In genomic region chr7:94374231-94374630, GRCh38 we compare ENCODE assay signal across 9 cellular contexts. TPM values are rescaled to one million over a fixed set of nuclear protein-coding genes. Genes with fewer than 3 reads are reported as not detected.
A peak's percentile ranks its signal among the peaks of the same experiment; 100 is the strongest.
DNase-seq lines count a peak whose midpoint lies in the region; ATAC-seq and TF ChIP-seq lines count a peak whose summit lies in the region.
"Had no signal": no experiment of that assay in that cellular context is flagged by ENCODE, and none has a peak within 500 bp of the region (broad histone marks: within the 10 kb centered on the region; RNA-seq: fewer than 3 reads in every experiment).

No MANE protein-coding gene starts in this region.

- no peaks in the 10 kb centered on the region for H3K27me3 ChIP-seq in WERI-Rb-1 (ENCODE audit: insufficient read depth, low read depth, severe bottlenecking)
- H3K27me3 ChIP-seq in psoas muscle (ENCODE audit: insufficient read depth in 3 of 3, low read length in 2 of 3), result peaks cover 0 to 3% (median 0%) of the 10 kb centered on the region in 3 donors

- no peaks in the 10 kb centered on the region for H3K9me3 Mint-ChIP-seq in activated CD8-positive, alpha-beta memory T cell treated with anti-CD3 and anti-CD28 coated beads, Interleukin-2, amount 10 ng/mL, durations not matched to agents 7 days and 5 days (ENCODE audit: low read depth)
- H3K9me3 Mint-ChIP-seq: activated B cell treated with CpG ODN at 0.5 μM for 24 hours had no signal

- H3K9me3 ChIP-seq in WERI-Rb-1 (ENCODE audit: severe bottlenecking), result peaks cover 4% of the 10 kb centered on the region
- H3K9me3 ChIP-seq in psoas muscle, result no peaks in the 10 kb centered on the region

- H3K27me3 Mint-ChIP-seq in activated CD8-positive, alpha-beta memory T cell treated with anti-CD3 and anti-CD28 coated beads, Interleukin-2, amount 10 ng/mL, durations not matched to agents 7 days and 5 days, result peaks cover 9% of the 10 kb centered on the region

- H3K4me1 ChIP-seq in psoas muscle, result no peaks in the 10 kb centered on the region

- CTCF ChIA-PET in activated CD8-positive, alpha-beta memory T cell treated with anti-CD3 and anti-CD28 coated beads, Interleukin-2, amount 10 ng/mL, durations not matched to agents 7 days and 5 days (lab: Charles Lee), result no interaction called here

- H3K27ac ChIP-seq in WERI-Rb-1 (peak overlapping the region; percentile 93), psoas muscle (peak overlapping the region; percentile 61)

- H3K36me3 ChIP-seq in WERI-Rb-1, result no peaks in the 10 kb centered on the region
- H3K36me3 ChIP-seq in psoas muscle (ENCODE audit: insufficient read depth in 1 of 2, low read depth in 1 of 2), result no peaks in the 10 kb centered on the region

- intact Hi-C loops in cardiac septum (cut with DNase I), result loop anchor here (2.0 kb wide), 1 partner anchor 75 kb away; no protein-coding TSS in a partner anchor
- intact Hi-C loops in psoas muscle (cut with DNase I), result no loop called here

- peak; percentile 29; the same call in 1 of the 2 replicates for TF ChIP-seq CTCF in WERI-Rb-1 (IDR thresholded peaks at IDR 0.05; ENCODE audit: low read depth, low read length)
- no peak for TF ChIP-seq CTCF in psoas muscle (IDR thresholded peaks at IDR 0.05)

- no peak overlapping the region for H3K27ac Mint-ChIP-seq in activated CD8-positive, alpha-beta memory T cell treated with anti-CD3 and anti-CD28 coated beads, Interleukin-2, amount 10 ng/mL, durations not matched to agents 7 days and 5 days
- H3K27ac Mint-ChIP-seq: activated B cell treated with CpG ODN at 0.5 μM for 24 hours had no signal

- no peak overlapping the region for H3K4me3 ChIP-seq in WERI-Rb-1 (ENCODE audit: low read depth, low read length)
- no peak overlapping the region for H3K4me3 ChIP-seq in psoas muscle

- 10 to 18% (median 16%) methylated on average over 2 of the region's 2 CpGs for WGBS in psoas muscle, 3 donors

- peak; percentile 48 to 73 (median 64) for ATAC-seq in psoas muscle
- ATAC-seq in HG02588 (IDR thresholded peaks at IDR 0.05; ENCODE audit: unreplicated experiment), result no peak
- ATAC-seq in activated CD8-positive, alpha-beta memory T cell treated with anti-CD3 and anti-CD28 coated beads, Interleukin-2, amount 10 ng/mL, durations not matched to agents 7 days and 5 days, result no peak

- in situ Hi-C loops in ACHN (cut with HindIII; ENCODE audit: low pct_ligation_motif_present, low pct_unique_long_range_greater_than_20kb, low sequenced_read_pairs), result no loop called here

- DNase-seq in Daoy (ENCODE audit: low read depth) (peak; percentile 78), WERI-Rb-1 (peak; percentile 75), cardiac septum (ENCODE audit: low spot score) (peak; percentile 83), psoas muscle (peak; percentile 76 to 83), ACHN (no peak)
- no peak for DNase-seq in activated T-cell treated with anti-CD3 and anti-CD28 coated beads, Interleukin-2, amount 50 U/mL, for 48 hours
- DNase-seq in activated CD8-positive, alpha-beta memory T cell treated with anti-CD3 and anti-CD28 coated beads, Interleukin-2, amount 10 ng/mL, durations not matched to agents 7 days and 5 days, result no peak
- DNase-seq: activated B cell treated with CpG ODN at 0.5 μM for 24 hours had no signal

- H3K4me1 Mint-ChIP-seq in activated CD8-positive, alpha-beta memory T cell treated with anti-CD3 and anti-CD28 coated beads, Interleukin-2, amount 10 ng/mL, durations not matched to agents 7 days and 5 days, result no peaks in the 10 kb centered on the region
- H3K4me1 Mint-ChIP-seq: activated B cell treated with CpG ODN at 0.5 μM for 24 hours had no signal

- no peaks in the 10 kb centered on the region for H3K36me3 Mint-ChIP-seq in activated CD8-positive, alpha-beta memory T cell treated with anti-CD3 and anti-CD28 coated beads, Interleukin-2, amount 10 ng/mL, durations not matched to agents 7 days and 5 days

- no peak overlapping the region for H3K4me3 Mint-ChIP-seq in activated CD8-positive, alpha-beta memory T cell treated with anti-CD3 and anti-CD28 coated beads, Interleukin-2, amount 10 ng/mL, durations not matched to agents 7 days and 5 days
- H3K4me3 Mint-ChIP-seq: activated B cell treated with CpG ODN at 0.5 μM for 24 hours had no signal

RNA-seq across cellular contexts. Expression of gene COL1A2, which starts 20.5 kb away (rescaled TPM):
- total RNA-seq in Daoy (2014; rRNA removed; shearing (Covaris generic)), result 596 and 732 TPM in 2 replicates
- 170 TPM for total RNA-seq in cardiac septum
- 10 to 100 TPM; 24.5 to 85.0 (median 36.3) TPM for total RNA-seq in psoas muscle
- polyA plus RNA-seq in psoas muscle, result 10 to 100 TPM; 10.8 to 21.0 (median 14.2) TPM
- 1 to 10 TPM in 1 of 2 experiments, under 1 TPM in 1; 0.50 to 1.6 TPM for total RNA-seq in activated CD8-positive, alpha-beta memory T cell treated with anti-CD3 and anti-CD28 coated beads, Interleukin-2, amount 10 ng/mL, durations not matched to agents 7 days and 5 days
- total RNA-seq: activated B cell treated with CpG ODN at 0.5 μM for 24 hours had no signal

Comparison
In these comparisons a context has a peak if more than half of its experiments do, and no peak if none do; other contexts are left out.
1. DNase-seq: peak in Daoy (single experiment), WERI-Rb-1 (single experiment), cardiac septum (single experiment) and psoas muscle (2 of 2); none in activated T-cell treated with anti-CD3 and anti-CD28 coated beads, Interleukin-2, amount 50 U/mL, for 48 hours (0 of 2), ACHN (single experiment) and activated CD8-positive, alpha-beta memory T cell treated with anti-CD3 and anti-CD28 coated beads, Interleukin-2, amount 10 ng/mL, durations not matched to agents 7 days and 5 days (single experiment).
2. ATAC-seq: peak in psoas muscle (4 of 4); none in HG02588 (single experiment) and activated CD8-positive, alpha-beta memory T cell treated with anti-CD3 and anti-CD28 coated beads, Interleukin-2, amount 10 ng/mL, durations not matched to agents 7 days and 5 days (single experiment).
3. RNA of gene COL1A2, which starts 20.5 kb away (total RNA-seq): 596 to 732 TPM in Daoy, 170 TPM in cardiac septum (single experiment) and 24.5 to 85.0 TPM in psoas muscle; 0.50 to 1.6 TPM in activated CD8-positive, alpha-beta memory T cell treated with anti-CD3 and anti-CD28 coated beads, Interleukin-2, amount 10 ng/mL, durations not matched to agents 7 days and 5 days; every median in the first group is over 4 times any median in the second.